Comparison of ENCODE assay signal across 7 cellular contexts in the genomic region with DNA sequence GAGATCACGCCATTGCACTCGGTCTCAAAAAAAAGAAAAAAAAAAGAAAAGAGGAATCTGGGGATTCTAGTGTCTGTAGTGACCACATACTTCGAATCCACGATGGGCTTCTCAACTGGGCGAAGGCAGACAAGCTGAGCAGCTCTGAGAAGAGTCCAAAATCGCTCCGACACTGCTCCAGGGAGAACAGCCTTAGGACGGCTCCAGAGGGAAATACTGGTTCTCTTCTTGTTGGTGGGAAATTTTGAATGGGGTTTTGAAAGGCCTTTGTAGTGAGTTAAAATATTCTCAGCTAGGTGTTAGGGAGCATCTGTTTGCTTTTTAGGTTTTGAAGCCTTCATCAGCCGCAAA. TPM values are rescaled to one million over a fixed set of nuclear protein-coding genes. Genes with fewer than 3 reads are reported as not detected.
DNase-seq lines count a peak whose midpoint lies in the region; ATAC-seq and TF ChIP-seq lines count a peak whose summit lies in the region.

No MANE protein-coding gene starts in this region.

- DNase-seq in HFFc6 (no peak), Panc1 (ENCODE audit: low read depth, low spot score) (no peak), fibroblast of villous mesenchyme (ENCODE audit: low read depth) (peak; percentile 11), smooth muscle cell (lab: John Stamatoyannopoulos, UW; ENCODE audit: unreplicated experiment) (no peak), left colon (no peak), CD14-positive monocyte (ENCODE audit: low spot score) (no peak)

- H3K4me1 ChIP-seq in Panc1 (ENCODE audit: control insufficient read depth, insufficient read depth, low read length) (peaks cover 2% of the 10 kb centered on the region; the same call in 1 of the 2 replicates), smooth muscle cell (ENCODE audit: low read depth) (no peaks in the 10 kb centered on the region)

- H3K27me3 Mint-ChIP-seq in HFFc6 (ENCODE audit: insufficient read depth) (peaks cover 24% of the 10 kb centered on the region), CD14-positive monocyte (ENCODE audit: low read depth in 3 of 3) (peaks cover 18 to 31% (median 20%) of the 10 kb centered on the region in 3 donors)

- H3K9ac ChIP-seq in smooth muscle cell (ENCODE audit: low read depth), result no peak overlapping the region

- no peaks in the 10 kb centered on the region for H4K20me1 ChIP-seq in smooth muscle cell (ENCODE audit: low read depth)

- no peak overlapping the region for H2AFZ ChIP-seq in smooth muscle cell (ENCODE audit: low read depth)

- H3K36me3 ChIP-seq in Panc1 (ENCODE audit: control insufficient read depth, insufficient read depth, low read length), result no peaks in the 10 kb centered on the region
- no peaks in the 10 kb centered on the region for H3K36me3 ChIP-seq in smooth muscle cell (ENCODE audit: low read depth)

- CTCF ChIA-PET in Panc1 (lab: Charles Lee), result no interaction called here

- H3K4me3 ChIP-seq in Panc1 (ENCODE audit: low read depth in 2 of 2, low read length in 2 of 2), result peak overlapping the region; percentile 66 to 99
- H3K4me3 ChIP-seq in fibroblast of villous mesenchyme (ENCODE audit: low read depth, low read length), result peak overlapping the region; percentile 73
- H3K4me3 ChIP-seq in smooth muscle cell, result no peak overlapping the region

- H3K27me3 ChIP-seq in Panc1 (ENCODE audit: control insufficient read depth, insufficient read depth, low read length), result no peaks in the 10 kb centered on the region
- no peaks in the 10 kb centered on the region for H3K27me3 ChIP-seq in smooth muscle cell (ENCODE audit: low read depth)

- no peaks in the 10 kb centered on the region for H3K79me2 ChIP-seq in smooth muscle cell (ENCODE audit: low read depth)

- H3K9me3 ChIP-seq in Panc1 (ENCODE audit: control insufficient read depth, insufficient read depth, low read depth, low read length) (no peaks in the 10 kb centered on the region), smooth muscle cell (replicated peaks; ENCODE audit: low read depth) (no peaks in the 10 kb centered on the region)

- BruUV-seq in Panc1 (replicated peaks; lab: Mats Ljungman, UMichigan), result no TSS peak

- peak overlapping the region; percentile 97 for H3K27ac Mint-ChIP-seq in HFFc6
- H3K27ac Mint-ChIP-seq in CD14-positive monocyte, result no peak overlapping the region

- intact Hi-C loops in Panc1 (cut with micrococcal nuclease; ENCODE audit: unreplicated experiment) (no loop called here), left colon (cut with DNase I, micrococcal nuclease) (no loop called here), CD14-positive monocyte (cut with micrococcal nuclease) (no loop called here)

- in situ Hi-C loops in Panc1 (cut with HindIII; ENCODE audit: low pct_unique_long_range_greater_than_20kb, low sequenced_read_pairs), result no loop called here

- no peaks in the 10 kb centered on the region for H3K36me3 Mint-ChIP-seq in HFFc6 (ENCODE audit: low read depth)
- H3K36me3 Mint-ChIP-seq in CD14-positive monocyte, result peaks cover 0 to 1% of the 10 kb centered on the region in 2 donors

- WGBS in smooth muscle cell (ENCODE audit: low lambda C conversion rate), result 98% methylated on average over 9 of the region's 9 CpGs

- H3K9me3 Mint-ChIP-seq in HFFc6 (peaks cover 7% of the 10 kb centered on the region), CD14-positive monocyte (peaks cover 0 to 4% (median 0%) of the 10 kb centered on the region in 7 donors)

- no peak overlapping the region for H3K4me2 ChIP-seq in smooth muscle cell

- H3K27ac ChIP-seq in Panc1 (ENCODE audit: low read length) (peak overlapping the region; percentile 58), smooth muscle cell (ENCODE audit: low read depth) (peak overlapping the region; percentile 79)

- TF ChIP-seq CTCF in HFFc6 (IDR thresholded peaks at IDR 0.05) (no peak), Panc1 (IDR thresholded peaks at IDR 0.05) (no peak), fibroblast of villous mesenchyme (IDR thresholded peaks at IDR 0.05; ENCODE audit: insufficient read depth, low read depth, low read length) (no peak), smooth muscle cell (IDR thresholded peaks at IDR 0.05; ENCODE audit: borderline replicate concordance, insufficient read depth, poor library complexity, severe bottlenecking) (no peak), CD14-positive monocyte (IDR thresholded peaks at IDR 0.05) (no peak)

- no peak for ATAC-seq in Panc1
- ATAC-seq in GM18502 (IDR thresholded peaks at IDR 0.05; ENCODE audit: poor library complexity, unreplicated experiment), result no peak
- ATAC-seq in left colon, result no peak

- H3K4me3 Mint-ChIP-seq in HFFc6 (peak overlapping the region; percentile 95), CD14-positive monocyte (peak overlapping the region in 1 of 2 donors; percentile 90)

- POLR2A ChIA-PET in Panc1 (lab: Charles Lee), result interaction anchor here (1.1 to 4.4 kb wide), 2 partner anchors 10 to 12 kb away, joined by 4 to 26 read pairs; no protein-coding TSS in a partner anchor

- H3K4me1 Mint-ChIP-seq in HFFc6 (ENCODE audit: low read depth), result peaks cover 23% of the 10 kb centered on the region
- H3K4me1 Mint-ChIP-seq in CD14-positive monocyte, result peaks cover 48% of the 10 kb centered on the region

- peaks cover 14% of the 10 kb centered on the region for H3F3A ChIP-seq in smooth muscle cell (ENCODE audit: low read depth)

RNA-seq across cellular contexts. Expression of gene HJV, which starts 18.3 kb away (rescaled TPM):
- not detected for total RNA-seq in HFFc6 (2021; fragmentation: NEBNext Ultra II Directional; extraction: Animal tissue kit (Norgen Biotek cat#: 25700))
- total RNA-seq in Panc1 (2021; ENCODE audit: unreplicated experiment) (not detected), fibroblast of villous mesenchyme (not detected in 2 replicates), smooth muscle cell (not detected in 2 replicates), left colon (not detected)
- not detected for polyA plus RNA-seq in Panc1 (2012; ENCODE audit: insufficient read length)
- polyA plus RNA-seq in smooth muscle cell (not detected in 2 replicates), CD14-positive monocyte (not detected)

RNA-seq across cellular contexts. Expression of gene TXNIP, which starts 43.4 kb away (rescaled TPM):
- total RNA-seq in HFFc6 (2021; fragmentation: NEBNext Ultra II Directional; extraction: Animal tissue kit (Norgen Biotek cat#: 25700)), result 10 to 100 TPM; 49.2 to 78.0 (median 59.5) TPM
- total RNA-seq in Panc1 (2021; ENCODE audit: unreplicated experiment) (15.2 TPM), fibroblast of villous mesenchyme (69.5 and 205 TPM in 2 replicates), smooth muscle cell (365 and 384 TPM in 2 replicates), left colon (100 to 1,000 TPM; 550 to 720 TPM)
- polyA plus RNA-seq in Panc1 (2012; ENCODE audit: insufficient read length), result 21.1 TPM
- polyA plus RNA-seq in smooth muscle cell (197 and 206 TPM in 2 replicates), CD14-positive monocyte (100 to 1,000 TPM; 640 to 844 TPM)
